In the genomic region with DNA sequence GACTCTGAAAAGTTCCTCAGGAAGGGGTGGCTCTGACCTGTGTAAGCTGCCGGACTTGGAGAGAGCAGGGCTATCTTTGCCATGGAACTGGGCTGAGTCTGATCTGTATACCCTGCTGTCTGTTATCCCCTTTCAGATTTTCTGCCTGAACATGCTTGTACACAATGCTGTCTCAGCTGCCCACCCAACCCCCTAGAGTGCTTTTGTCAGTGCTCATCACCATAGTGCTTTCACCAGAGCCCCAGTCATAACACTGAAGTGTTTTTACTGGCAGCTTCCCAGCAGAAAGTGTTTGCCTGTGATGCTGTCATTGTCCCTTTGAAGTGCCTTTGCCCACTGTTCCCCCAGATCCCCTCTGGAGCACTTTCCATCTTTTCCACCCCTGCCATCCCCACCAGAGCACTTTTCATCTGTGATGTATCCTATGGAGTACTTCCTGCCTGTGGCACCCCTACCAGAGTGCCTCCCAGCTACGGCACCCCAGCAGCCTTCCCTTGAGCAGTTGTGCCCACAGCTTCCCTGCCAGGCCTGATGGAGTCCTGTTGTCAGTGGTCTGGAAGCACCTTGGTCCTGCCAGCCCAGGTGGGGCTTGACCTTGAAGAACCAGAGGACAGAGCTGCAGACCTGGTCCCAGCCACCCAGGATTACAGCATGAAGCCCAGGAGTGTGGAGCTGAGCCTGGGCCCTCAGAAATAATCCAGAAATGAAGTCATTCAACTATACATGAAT, we compare ENCODE assay signal across 20 cellular contexts.
A peak's percentile ranks its signal among the peaks of the same experiment; 100 is the strongest.
DNase-seq lines count a peak whose midpoint lies in the region; FAIRE-seq and TF ChIP-seq lines count a peak whose summit lies in the region.
"Had no signal": no experiment of that assay in that cellular context is flagged by ENCODE, and none has a peak within 500 bp of the region (broad histone marks: within the 10 kb centered on the region; RNA-seq: fewer than 3 reads in every experiment).

No MANE protein-coding gene starts in this region.

- peaks cover 2 to 41% (median 25%) of the 10 kb centered on the region in 8 donors for H3K9me3 ChIP-seq in spleen
- H3K9me3 ChIP-seq: neutrophil, thoracic aorta had no signal

- in situ Hi-C loops in brain microvascular endothelial cell (cut with HindIII; ENCODE audit: low pct_ligation_motif_present, low sequenced_read_pairs): no loop called here

- TF ChIP-seq CTCF in brain microvascular endothelial cell (IDR thresholded peaks at IDR 0.05; ENCODE audit: low read depth, low read length, missing control alignments) (no peak), spleen (IDR thresholded peaks at IDR 0.05 in 8 of 11, conservative IDR thresholded peaks at IDR 0.05 in 3 of 11) (no peak)

- DNase-seq in HT1080 (ENCODE audit: low read depth) (peak; percentile 22), NCI-H345 (lab: John Stamatoyannopoulos, UW) (peak; percentile 97), brain microvascular endothelial cell (peak; percentile 55), spleen (peak; percentile 52), DMS 273 treated with DMSO at 0.1 percent for 48 hours (lab: John Stamatoyannopoulos, UW) (no peak), GM12892 (ENCODE audit: insufficient read length) (no peak), cortex of kidney (lab: John Stamatoyannopoulos, UW) (no peak)
- DNase-seq: activated CD8-positive, alpha-beta T cell treated with anti-CD3 and anti-CD28 coated beads for 36 hours; activated naive CD4-positive, alpha-beta T cell treated with anti-CD3 and anti-CD28 coated beads, Interleukin-2, amount 50 U/mL, for 16 hours; activated T-cell treated with anti-CD3 and anti-CD28 coated beads, Interleukin-2, amount 50 U/mL, for 24 hours; effector memory CD4-positive, alpha-beta T cell; esophagus squamous epithelium; Kasumi-1; NCI-H1436; SIG-M5; T-helper 2 cell had no signal

- H3K36me3 ChIP-seq in brain microvascular endothelial cell (replicated peaks): no peaks in the 10 kb centered on the region
- no peaks in the 10 kb centered on the region for H3K36me3 ChIP-seq in spleen
- H3K36me3 ChIP-seq: esophagus squamous epithelium, neutrophil, right atrium auricular region, thoracic aorta had no signal

- intact Hi-C loops in spleen (cut with DNase I; ENCODE audit: low total_unique reads): no loop called here

- no peak overlapping the region for H3K4me3 ChIP-seq in brain microvascular endothelial cell (ENCODE audit: low read depth, low read length)
- no peak overlapping the region for H3K4me3 ChIP-seq in spleen
- H3K4me3 ChIP-seq: esophagus squamous epithelium, right atrium auricular region, thoracic aorta had no signal

- H3K4me1 ChIP-seq in spleen: no peaks in the 10 kb centered on the region
- H3K4me1 ChIP-seq: esophagus squamous epithelium, right atrium auricular region had no signal

- WGBS in spleen, 5 donors: 67 to 94% (median 89%) methylated on average over 2 of the region's 2 CpGs

- FAIRE-seq in GM12892 (lab: Jason Lieb, UNC): no peak
- FAIRE-seq: HTR-8/SVneo had no signal

- H3K27me3 ChIP-seq in brain microvascular endothelial cell (replicated peaks): no peaks in the 10 kb centered on the region
- H3K27me3 ChIP-seq in spleen (replicated peaks in 1 of 7): no peaks in the 10 kb centered on the region
- H3K27me3 ChIP-seq: esophagus squamous epithelium, neutrophil, right atrium auricular region had no signal

- TF ChIP-seq POLR2A in spleen (IDR thresholded peaks at IDR 0.05) (no peak), GM12892 (IDR thresholded peaks at IDR 0.05; ENCODE audit: low read depth, low read length) (no peak)

- H3K27ac ChIP-seq in brain microvascular endothelial cell: no peak overlapping the region
- no peak overlapping the region for H3K27ac ChIP-seq in spleen
- H3K27ac ChIP-seq: esophagus squamous epithelium, neutrophil, thoracic aorta had no signal

Comparison
In these comparisons a context has a peak if more than half of its experiments do, and no peak if none do; other contexts are left out.
1. DNase-seq: peak in HT1080 (single experiment), NCI-H345 (single experiment), brain microvascular endothelial cell (single experiment) and spleen (single experiment); none in DMS 273 treated with DMSO at 0.1 percent for 48 hours (single experiment), GM12892 (single experiment) and cortex of kidney (single experiment).